Comparison of ENCODE assay signal across 1 cellular context in the genomic region with DNA sequence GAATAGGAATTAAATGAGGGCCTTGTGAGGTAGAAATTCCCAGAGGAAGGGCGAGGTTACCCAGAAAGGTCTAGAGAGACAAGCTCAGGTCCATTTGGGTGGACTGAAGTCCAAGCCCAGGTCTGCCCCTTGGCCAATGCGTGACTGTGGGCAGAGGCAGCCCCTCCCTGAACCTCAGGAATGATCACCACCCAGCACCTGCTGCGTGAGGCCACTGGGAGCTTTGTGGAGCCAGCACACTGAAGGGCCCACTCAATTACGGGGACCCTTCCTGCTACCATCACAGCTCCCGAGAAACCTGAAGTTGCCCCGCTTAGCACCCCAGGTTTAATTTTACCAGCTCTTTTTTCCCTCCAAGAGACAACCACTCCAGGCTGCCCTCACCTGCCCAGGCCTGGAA.
TF ChIP-seq lines count a peak whose summit lies in the region.

No MANE protein-coding gene starts in this region.

TF ChIP-seq in IMR-90, 13 proteins besides CTCF, POLR2A, EP300 and RAD21:
- TF ChIP-seq, protein P1, sequence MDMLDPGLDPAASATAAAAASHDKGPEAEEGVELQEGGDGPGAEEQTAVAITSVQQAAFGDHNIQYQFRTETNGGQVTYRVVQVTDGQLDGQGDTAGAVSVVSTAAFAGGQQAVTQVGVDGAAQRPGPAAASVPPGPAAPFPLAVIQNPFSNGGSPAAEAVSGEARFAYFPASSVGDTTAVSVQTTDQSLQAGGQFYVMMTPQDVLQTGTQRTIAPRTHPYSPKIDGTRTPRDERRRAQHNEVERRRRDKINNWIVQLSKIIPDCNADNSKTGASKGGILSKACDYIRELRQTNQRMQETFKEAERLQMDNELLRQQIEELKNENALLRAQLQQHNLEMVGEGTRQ (IDR thresholded peaks at IDR 0.05; ENCODE audit: low read depth, low read length) = no peak
- TF ChIP-seq FOS (IDR thresholded peaks at IDR 0.05; ENCODE audit: low read depth, low read length) = no peak
- TF ChIP-seq MAZ (IDR thresholded peaks at IDR 0.05; ENCODE audit: borderline replicate concordance, low read depth, low read length) = no peak
- no peak for TF ChIP-seq MAFK (IDR thresholded peaks at IDR 0.05; ENCODE audit: low read depth, low read length)
- TF ChIP-seq RCOR1 (IDR thresholded peaks at IDR 0.05; ENCODE audit: insufficient replicate concordance, low read length) = no peak
- TF ChIP-seq, protein P2, sequence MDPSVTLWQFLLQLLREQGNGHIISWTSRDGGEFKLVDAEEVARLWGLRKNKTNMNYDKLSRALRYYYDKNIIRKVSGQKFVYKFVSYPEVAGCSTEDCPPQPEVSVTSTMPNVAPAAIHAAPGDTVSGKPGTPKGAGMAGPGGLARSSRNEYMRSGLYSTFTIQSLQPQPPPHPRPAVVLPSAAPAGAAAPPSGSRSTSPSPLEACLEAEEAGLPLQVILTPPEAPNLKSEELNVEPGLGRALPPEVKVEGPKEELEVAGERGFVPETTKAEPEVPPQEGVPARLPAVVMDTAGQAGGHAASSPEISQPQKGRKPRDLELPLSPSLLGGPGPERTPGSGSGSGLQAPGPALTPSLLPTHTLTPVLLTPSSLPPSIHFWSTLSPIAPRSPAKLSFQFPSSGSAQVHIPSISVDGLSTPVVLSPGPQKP (IDR thresholded peaks at IDR 0.05; ENCODE audit: borderline replicate concordance, low read depth, low read length) = no peak
- TF ChIP-seq NFE2L2 (IDR thresholded peaks at IDR 0.05; ENCODE audit: low read depth, low read length) = no peak
- TF ChIP-seq CEBPB (IDR thresholded peaks at IDR 0.05; ENCODE audit: low read depth, low read length) = no peak
- no peak for TF ChIP-seq MXI1 (IDR thresholded peaks at IDR 0.05; ENCODE audit: borderline replicate concordance, low read depth, low read length)
- no peak for TF ChIP-seq RFX5 (IDR thresholded peaks at IDR 0.05; ENCODE audit: low read depth, low read length)
- TF ChIP-seq CHD1 (IDR thresholded peaks at IDR 0.05; ENCODE audit: low read depth, low read length) = no peak
- no peak for TF ChIP-seq SMC3 (IDR thresholded peaks at IDR 0.05; ENCODE audit: low read depth, low read length)
- no peak for TF ChIP-seq BHLHE40 (IDR thresholded peaks at IDR 0.05; ENCODE audit: low read depth, low read length)
